18 cellular contexts compared by ENCODE assay signal in the genomic region with DNA sequence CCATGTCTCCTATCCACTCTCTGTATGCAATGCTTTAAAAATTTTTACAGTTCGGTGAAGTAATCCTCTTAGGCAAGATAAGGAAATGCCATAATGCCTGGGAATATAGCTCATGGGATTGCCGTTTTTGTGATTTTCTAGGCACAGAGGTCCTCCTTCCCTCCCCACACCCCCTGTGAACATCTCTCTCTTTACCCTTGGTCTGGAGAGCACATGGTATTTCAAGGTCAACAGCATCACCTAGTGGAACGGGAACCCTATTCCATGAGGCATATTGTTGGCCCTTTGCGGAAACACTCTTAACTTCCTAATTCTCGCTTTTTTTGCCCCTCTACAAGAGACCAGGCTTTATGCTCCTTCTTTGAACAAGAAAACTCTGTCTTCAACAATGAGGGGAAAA. TPM values are rescaled to one million over a fixed set of nuclear protein-coding genes. Genes with fewer than 3 reads are reported as not detected.
DNase-seq lines count a peak whose midpoint lies in the region; ATAC-seq and TF ChIP-seq lines count a peak whose summit lies in the region.
"Had no signal": no experiment of that assay in that cellular context is flagged by ENCODE, and none has a peak within 500 bp of the region (broad histone marks: within the 10 kb centered on the region; RNA-seq: fewer than 3 reads in every experiment).

No MANE protein-coding gene starts in this region.

- no peak overlapping the region for H3K4me2 ChIP-seq in MM.1S (ENCODE audit: low read depth, low read length)
- H3K4me2 ChIP-seq: hepatocyte had no signal

- H4K20me1 ChIP-seq in MM.1S (ENCODE audit: insufficient read depth, low read length), result no peaks in the 10 kb centered on the region

- ATAC-seq in GM21576 (IDR thresholded peaks at IDR 0.05; ENCODE audit: unreplicated experiment) (no peak), HG03108 (IDR thresholded peaks at IDR 0.05; ENCODE audit: unreplicated experiment) (no peak)
- ATAC-seq: activated T-cell treated with anti-CD3 and anti-CD28 coated beads, Interleukin-2, amount 50 U/mL, for 4 hours had no signal

- no peaks in the 10 kb centered on the region for H3K36me3 ChIP-seq in MM.1S (replicated peaks; ENCODE audit: insufficient read depth, low read length)

- H3K4me3 Mint-ChIP-seq in osteocyte (ENCODE audit: unreplicated experiment), result no peak overlapping the region
- H3K4me3 Mint-ChIP-seq in activated T-helper 2 cell treated with anti-CD3 and anti-CD28 coated beads, Interferon-gamma antibody, Interleukin-2, Interleukin-4, amounts not matched to agents 10 μg/mL and 5 μg/mL and 100 μg/mL, durations not matched to agents 14 hours and 24 hours and 36 hours (ENCODE audit: low read depth), result no peak overlapping the region
- H3K4me3 Mint-ChIP-seq: activated T-cell treated with anti-CD3 and anti-CD28 coated beads, Interleukin-2, amount 50 U/mL, for 4 hours; CD8-positive, alpha-beta memory T cell had no signal

- peaks cover 31% of the 10 kb centered on the region for H3K9me3 Mint-ChIP-seq in osteocyte (ENCODE audit: unreplicated experiment)
- peaks cover 36% of the 10 kb centered on the region for H3K9me3 Mint-ChIP-seq in activated T-helper 2 cell treated with anti-CD3 and anti-CD28 coated beads, Interferon-gamma antibody, Interleukin-2, Interleukin-4, amounts not matched to agents 10 μg/mL and 5 μg/mL and 100 μg/mL, durations not matched to agents 14 hours and 24 hours and 36 hours

- no peak overlapping the region for H3K27ac Mint-ChIP-seq in osteocyte (ENCODE audit: unreplicated experiment)
- no peak overlapping the region for H3K27ac Mint-ChIP-seq in activated T-helper 2 cell treated with anti-CD3 and anti-CD28 coated beads, Interferon-gamma antibody, Interleukin-2, Interleukin-4, amounts not matched to agents 10 μg/mL and 5 μg/mL and 100 μg/mL, durations not matched to agents 14 hours and 24 hours and 36 hours
- H3K27ac Mint-ChIP-seq: CD8-positive, alpha-beta memory T cell had no signal

- no peaks in the 10 kb centered on the region for H3K36me3 Mint-ChIP-seq in osteocyte (ENCODE audit: unreplicated experiment)
- no peaks in the 10 kb centered on the region for H3K36me3 Mint-ChIP-seq in activated T-helper 2 cell treated with anti-CD3 and anti-CD28 coated beads, Interferon-gamma antibody, Interleukin-2, Interleukin-4, amounts not matched to agents 10 μg/mL and 5 μg/mL and 100 μg/mL, durations not matched to agents 14 hours and 24 hours and 36 hours (ENCODE audit: low read depth)
- H3K36me3 Mint-ChIP-seq: CD8-positive, alpha-beta memory T cell had no signal

- H3F3A ChIP-seq in MM.1S (ENCODE audit: insufficient read depth, low read length), result no peaks in the 10 kb centered on the region

- no peak overlapping the region for H3K4me3 ChIP-seq in MM.1S (ENCODE audit: low read length)
- H3K4me3 ChIP-seq in cardiac fibroblast (replicated peaks in 1 of 2; ENCODE audit: low read depth in 2 of 2, low read length in 2 of 2), result no peak overlapping the region
- H3K4me3 ChIP-seq: hepatocyte had no signal

- H3K27me3 Mint-ChIP-seq in osteocyte (ENCODE audit: unreplicated experiment), result no peaks in the 10 kb centered on the region
- H3K27me3 Mint-ChIP-seq in activated T-helper 2 cell treated with anti-CD3 and anti-CD28 coated beads, Interferon-gamma antibody, Interleukin-2, Interleukin-4, amounts not matched to agents 10 μg/mL and 5 μg/mL and 100 μg/mL, durations not matched to agents 14 hours and 24 hours and 36 hours (ENCODE audit: low read depth), result no peaks in the 10 kb centered on the region

- peak; percentile 21 for TF ChIP-seq CTCF in MM.1S (IDR thresholded peaks at IDR 0.05; ENCODE audit: low read length)
- peak; percentile 20 for TF ChIP-seq CTCF in cardiac fibroblast (IDR thresholded peaks at IDR 0.05; ENCODE audit: low read depth, low read length)
- peak; percentile 7 for TF ChIP-seq CTCF in osteocyte (IDR thresholded peaks at IDR 0.05)

- intact Hi-C loops in activated T-helper 2 cell treated with anti-CD3 and anti-CD28 coated beads, Interferon-gamma antibody, Interleukin-2, Interleukin-4, amounts not matched to agents 10 μg/mL and 5 μg/mL and 100 μg/mL, durations not matched to agents 14 hours and 24 hours and 36 hours (cut with micrococcal nuclease), result no loop called here

- H3K4me1 ChIP-seq in MM.1S (ENCODE audit: low read length), result no peaks in the 10 kb centered on the region

- no peaks in the 10 kb centered on the region for H3K27me3 ChIP-seq in MM.1S (replicated peaks; ENCODE audit: insufficient read depth, low read length)
- H3K27me3 ChIP-seq: hepatocyte had no signal

- no peak overlapping the region for H2AFZ ChIP-seq in MM.1S (ENCODE audit: low read length)
- H2AFZ ChIP-seq: hepatocyte had no signal

- H3K9me2 ChIP-seq in MM.1S (replicated peaks; ENCODE audit: insufficient read depth, low read length), result no peaks in the 10 kb centered on the region

- H3K27ac ChIP-seq in MM.1S (ENCODE audit: low read length), result no peak overlapping the region
- H3K27ac ChIP-seq: 22Rv1, hepatocyte had no signal

- no peaks in the 10 kb centered on the region for H3K79me2 ChIP-seq in MM.1S (ENCODE audit: low read length)
- H3K79me2 ChIP-seq: hepatocyte had no signal

- no peak overlapping the region for H3K9ac ChIP-seq in MM.1S (ENCODE audit: low read length)

- DNase-seq in DMS53 (lab: John Stamatoyannopoulos, UW), result peak; percentile 12
- no peak for DNase-seq in DMS53 treated with DMSO at 0.1 percent for 48 hours (lab: John Stamatoyannopoulos, UW; ENCODE audit: unreplicated experiment)
- DNase-seq in MM.1S, result no peak
- peak; percentile 9 to 18 for DNase-seq in cardiac fibroblast (ENCODE audit: low read depth in 2 of 2)
- no peak for DNase-seq in osteocyte (ENCODE audit: extremely low spot score, unreplicated experiment)
- no peak for DNase-seq in activated T-helper 2 cell treated with anti-CD3 and anti-CD28 coated beads, Interferon-gamma antibody, Interleukin-2, Interleukin-4, amounts not matched to agents 10 μg/mL and 5 μg/mL and 100 μg/mL, durations not matched to agents 14 hours and 24 hours and 36 hours (ENCODE audit: low spot score)
- DNase-seq: activated T-cell treated with anti-CD3 and anti-CD28 coated beads, Interleukin-2, amount 50 U/mL, for 4 hours; CD8-positive, alpha-beta memory T cell; NCI-H2081 treated with DMSO at 0.1 percent for 48 hours; NCI-H774; posterior cingulate gyrus; Right ventricle myocardium superior; T-helper 9 cell had no signal

- no peaks in the 10 kb centered on the region for H3K4me1 Mint-ChIP-seq in osteocyte (ENCODE audit: unreplicated experiment)
- H3K4me1 Mint-ChIP-seq in activated T-helper 2 cell treated with anti-CD3 and anti-CD28 coated beads, Interferon-gamma antibody, Interleukin-2, Interleukin-4, amounts not matched to agents 10 μg/mL and 5 μg/mL and 100 μg/mL, durations not matched to agents 14 hours and 24 hours and 36 hours (ENCODE audit: low read depth), result no peaks in the 10 kb centered on the region
- H3K4me1 Mint-ChIP-seq: CD8-positive, alpha-beta memory T cell had no signal

- no peaks in the 10 kb centered on the region for H3K9me3 ChIP-seq in MM.1S (replicated peaks; ENCODE audit: insufficient read depth, low read length)

RNA-seq across cellular contexts. Expression of a gene that starts 8.8 kb away (rescaled TPM):
- total RNA-seq in osteocyte, result not detected in 2 replicates
- not detected in 2 replicates for total RNA-seq in activated T-helper 2 cell treated with anti-CD3 and anti-CD28 coated beads, Interferon-gamma antibody, Interleukin-2, Interleukin-4, amounts not matched to agents 10 μg/mL and 5 μg/mL and 100 μg/mL, durations not matched to agents 14 hours and 24 hours and 36 hours
- total RNA-seq: activated T-cell treated with anti-CD3 and anti-CD28 coated beads, Interleukin-2, amount 50 U/mL, for 4 hours; CD8-positive, alpha-beta memory T cell; cerebellum; Right ventricle myocardium superior had no signal

RNA-seq across cellular contexts. Expression of a gene that starts 27.1 kb away (rescaled TPM):
- total RNA-seq in osteocyte, result not detected in 2 replicates
- total RNA-seq in activated T-helper 2 cell treated with anti-CD3 and anti-CD28 coated beads, Interferon-gamma antibody, Interleukin-2, Interleukin-4, amounts not matched to agents 10 μg/mL and 5 μg/mL and 100 μg/mL, durations not matched to agents 14 hours and 24 hours and 36 hours, result not detected in 2 replicates
- total RNA-seq: activated T-cell treated with anti-CD3 and anti-CD28 coated beads, Interleukin-2, amount 50 U/mL, for 4 hours; CD8-positive, alpha-beta memory T cell; cerebellum; Right ventricle myocardium superior had no signal

Comparison
In these comparisons a context has a peak if more than half of its experiments do, and no peak if none do; other contexts are left out.
1. DNase-seq: peak in DMS53 (single experiment) and cardiac fibroblast (2 of 2); none in DMS53 treated with DMSO at 0.1 percent for 48 hours (single experiment), MM.1S (single experiment), osteocyte (single experiment) and activated T-helper 2 cell treated with anti-CD3 and anti-CD28 coated beads, Interferon-gamma antibody, Interleukin-2, Interleukin-4, amounts not matched to agents 10 μg/mL and 5 μg/mL and 100 μg/mL, durations not matched to agents 14 hours and 24 hours and 36 hours (single experiment).
2. Peak in every context shown above with its lines, with median percentiles within 50 percentile points of each other: CTCF ChIP-seq.